Comparison of ENCODE assay signal across 1 cellular context in the genomic region with DNA sequence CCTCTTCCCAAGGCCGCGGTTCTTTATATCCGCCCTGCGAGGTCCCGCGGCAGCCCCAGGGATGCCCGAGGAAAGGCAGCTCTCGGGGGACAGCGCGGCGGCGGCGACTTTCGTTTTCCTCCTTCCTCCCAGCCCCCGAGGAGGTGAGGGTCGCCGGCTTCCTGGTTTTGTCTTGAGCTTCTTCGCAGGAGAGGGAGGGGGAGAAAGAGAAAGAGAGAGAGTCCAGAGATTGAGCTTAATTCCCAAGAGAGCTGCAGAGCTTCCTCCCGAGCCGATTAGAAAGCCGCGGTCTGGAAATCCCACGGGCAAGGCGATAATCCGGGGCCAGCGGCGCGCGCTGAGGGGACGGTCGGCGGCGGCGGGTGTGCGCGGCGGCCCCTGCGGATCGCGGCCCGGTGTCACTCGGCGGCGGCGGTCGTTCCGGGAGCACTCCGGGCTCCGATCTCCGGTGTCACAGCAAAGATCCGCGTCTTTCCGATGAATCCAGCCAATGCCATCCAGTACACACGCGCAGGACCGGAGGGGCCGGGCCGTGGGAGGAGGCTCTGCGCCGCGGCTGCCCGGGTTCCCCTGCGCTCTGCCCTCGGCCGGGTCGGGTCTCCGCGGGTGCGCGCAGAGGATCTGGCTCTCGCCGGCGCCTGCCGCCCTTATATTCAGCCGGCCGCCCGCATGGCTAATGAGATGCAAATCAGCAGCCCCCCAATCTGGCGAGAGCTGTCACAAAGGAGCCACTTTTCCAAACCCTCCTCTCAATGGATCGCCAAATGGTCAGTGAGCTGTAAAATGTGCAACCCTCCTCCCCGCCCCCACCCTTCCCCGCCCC.
TF ChIP-seq lines count a peak whose summit lies in the region.

DLL1 (minus strand) TSS at position 773 of the 823 bp plus-strand sequence. CDS start 939 bp downstream, outside the sequence.

TF ChIP-seq in HEK293, 187 proteins besides CTCF, POLR2A, EP300 and RAD21 (continued from another document):
- no peak for TF ChIP-seq ZBTB10 (tag by site-specific recombination; IDR thresholded peaks at IDR 0.05)
- TF ChIP-seq REPIN1 (tag by site-specific recombination; IDR thresholded peaks at IDR 0.05; ENCODE audit: low read depth), result no peak
- no peak for TF ChIP-seq ZNF341 (tag by site-specific recombination; IDR thresholded peaks at IDR 0.05; ENCODE audit: low read depth)
- TF ChIP-seq ZNF121 (tag by site-specific recombination; IDR thresholded peaks at IDR 0.05), result no peak
- TF ChIP-seq ZNF785 (tag by site-specific recombination; IDR thresholded peaks at IDR 0.05), result no peak
